Comparison of ENCODE assay signal across 8 cellular contexts in genomic region chr1:1574721-1575537, GRCh38. TPM values are rescaled to one million over a fixed set of nuclear protein-coding genes. Genes with fewer than 3 reads are reported as not detected.
DNase-seq lines count a peak whose midpoint lies in the region; ATAC-seq and TF ChIP-seq lines count a peak whose summit lies in the region.

SSU72 (minus strand) TSS chr1:1574863; CDS start chr1:1574557, 306 bp downstream.

- no peak for TF ChIP-seq CTCF in BJ (IDR thresholded peaks at IDR 0.05; ENCODE audit: insufficient read depth, low read depth, low read length)
- TF ChIP-seq CTCF in right lobe of liver (IDR thresholded peaks at IDR 0.05): no peak

- peaks cover 0 to 20% (median 4%) of the 10 kb centered on the region in 4 donors for H3K4me1 ChIP-seq in right lobe of liver

- CTCF ChIA-PET in BJ (lab: Yijun Ruan, JAX): interaction anchor here (1.5 kb wide), 1 partner anchor 22 kb away, joined by 3 read pairs; no protein-coding TSS in a partner anchor

- no peaks in the 10 kb centered on the region for H3K9me3 ChIP-seq in right lobe of liver

- ATAC-seq in HG03457 (IDR thresholded peaks at IDR 0.05; ENCODE audit: unreplicated experiment) (peak; percentile 51), right lobe of liver (peak; percentile 85 to 90 (median 88))

- H3K4me3 ChIP-seq in BJ (ENCODE audit: low read depth, low read length): peak within 1 kb of the TSS; percentile 100
- H3K4me3 ChIP-seq in right lobe of liver: peak within 1 kb of the TSS; percentile 82 to 100 (median 97)

- 0% methylated on average over 14 of the region's 87 CpGs for WGBS in right lobe of liver (ENCODE audit: insufficient coverage, low coverage, low lambda C conversion rate, missing lambda C conversion rate)

- H3K27me3 ChIP-seq in BJ (ENCODE audit: control insufficient read depth, insufficient read depth, low read length): peaks cover 1% of the 10 kb centered on the region; the same call in 1 of the 2 replicates
- H3K27me3 ChIP-seq in right lobe of liver: no peaks in the 10 kb centered on the region

- DNase-seq in BJ (ENCODE audit: low read depth) (peak; percentile 31), GM19240 (ENCODE audit: insufficient read length, low spot score) (peak; percentile 96), NCI-H69 (lab: John Stamatoyannopoulos, UW) (peak; percentile 92), dermis blood vessel endothelial cell (peak; percentile 97), right lobe of liver (peak; percentile 92 to 93 (median 93))
- DNase-seq in activated CD4-positive, alpha-beta T cell treated with anti-CD3 and anti-CD28 coated beads, Interleukin-2, amount 50 U/mL, for 24 hours (ENCODE audit: low read depth in 1 of 2, low spot score in 1 of 2): peak; percentile 89
- peak; percentile 93 for DNase-seq in stimulated activated CD4-positive, alpha-beta T cell treated with anti-CD3 and anti-CD28 coated beads, Interleukin-4, amount 100 ng/mL, for 24 hours

- POLR2A ChIA-PET in BJ (lab: Charles Lee): no interaction called here

- H3K27ac ChIP-seq in right lobe of liver: peak within 1 kb of the TSS; percentile 91 to 93 (median 92)

- intact Hi-C loops in right lobe of liver (cut with DNase I): no loop called here

- H3K36me3 ChIP-seq in BJ (ENCODE audit: control insufficient read depth, insufficient read depth, low read length): no peaks in the 10 kb centered on the region
- H3K36me3 ChIP-seq in right lobe of liver: no peaks in the 10 kb centered on the region

- TF ChIP-seq POLR2A in right lobe of liver (IDR thresholded peaks at IDR 0.05): peak; percentile 85

RNA-seq across cellular contexts. Expression of gene SSU72, which starts in this region (rescaled TPM):
- polyA plus RNA-seq in BJ (2011; rRNA removed): 101 and 121 TPM in 2 replicates
- polyA minus RNA-seq in BJ (2011; rRNA and poly(A)+ RNA removed): 55.6 and 75.1 TPM in 2 replicates
- 87.1 and 128 TPM in 2 replicates for total RNA-seq in dermis blood vessel endothelial cell
- total RNA-seq in right lobe of liver: 10 to 100 TPM; 46.6 to 72.6 (median 63.8) TPM

Comparison
In these comparisons a context has a peak if more than half of its experiments do, and no peak if none do; other contexts are left out.
1. Peak in every context shown above with its lines: DNase-seq, ATAC-seq, H3K4me3 ChIP-seq and H3K27ac ChIP-seq.
2. DNase-seq: peak in every context shown above with its lines; median percentile 97 in dermis blood vessel endothelial cell; 96 in GM19240; 93 in right lobe of liver; 93 in stimulated activated CD4-positive, alpha-beta T cell treated with anti-CD3 and anti-CD28 coated beads, Interleukin-4, amount 100 ng/mL, for 24 hours; 92 in NCI-H69; 89 in activated CD4-positive, alpha-beta T cell treated with anti-CD3 and anti-CD28 coated beads, Interleukin-2, amount 50 U/mL, for 24 hours; 31 in BJ.